Comparison of ENCODE assay signal across 24 cellular contexts in the genomic region with DNA sequence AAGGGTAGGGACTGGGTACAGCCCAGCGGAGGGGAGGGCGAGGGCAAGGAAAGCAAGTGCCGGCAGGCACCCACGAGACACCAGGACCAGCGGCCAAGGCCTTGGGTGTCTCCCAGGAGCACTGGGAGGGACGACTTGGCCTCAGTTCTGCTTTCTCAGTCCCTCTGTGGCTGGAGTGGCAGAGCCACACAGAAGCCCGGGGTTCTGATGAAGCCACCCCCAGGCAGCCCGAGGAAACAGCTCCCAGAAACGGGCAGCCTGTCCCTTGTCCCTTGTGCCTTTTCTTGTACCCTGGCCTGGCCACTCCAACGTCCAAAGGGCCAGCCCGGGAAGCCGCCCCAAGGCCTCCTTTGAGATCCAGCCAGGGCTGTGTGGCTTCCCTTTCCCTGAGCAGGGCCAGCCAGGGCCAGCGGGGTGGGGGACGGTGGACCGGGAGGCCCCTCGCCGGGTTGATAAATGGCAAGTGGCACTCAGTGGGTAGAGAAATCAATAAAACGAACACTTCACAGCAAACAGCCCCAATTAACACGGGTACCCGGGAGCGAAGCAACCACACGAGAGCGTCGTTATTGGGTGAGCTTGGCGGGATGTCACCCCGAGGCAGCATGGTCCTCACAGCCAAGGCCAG.
DNase-seq lines count a peak whose midpoint lies in the region; ATAC-seq and FAIRE-seq lines count a peak whose summit lies in the region.
"Had no signal": no experiment of that assay in that cellular context is flagged by ENCODE, and none has a peak within 500 bp of the region (broad histone marks: within the 10 kb centered on the region; RNA-seq: fewer than 3 reads in every experiment).

No MANE protein-coding gene starts in this region.

- H3K9me3 Mint-ChIP-seq in stimulated activated naive B cell treated with anti-CD40 and anti-IgM and Interleukin-4, amounts not matched to agents 10 μg/mL and 1 μg/mL and 100 μg/mL, for 72 hours, result no peaks in the 10 kb centered on the region
- H3K9me3 Mint-ChIP-seq: CD4-positive, CD25-positive, alpha-beta regulatory T cell had no signal

- peaks cover 10 to 18% of the 10 kb centered on the region in 2 donors for H3K4me1 Mint-ChIP-seq in stimulated activated naive B cell treated with anti-CD40 and anti-IgM and Interleukin-4, amounts not matched to agents 10 μg/mL and 1 μg/mL and 100 μg/mL, for 72 hours
- H3K4me1 Mint-ChIP-seq: B cell had no signal

- no peak for FAIRE-seq in small intestine (lab: Jason Lieb, UNC)
- no peak for FAIRE-seq in HTR-8/SVneo (lab: Jason Lieb, UNC)

- no peak overlapping the region for H3K4me3 ChIP-seq in small intestine (ENCODE audit: low read depth in 1 of 2, low read length in 2 of 2)
- H3K4me3 ChIP-seq: HAP-1 had no signal

- DNase-seq in NCI-H748 (lab: John Stamatoyannopoulos, UW; ENCODE audit: unreplicated experiment) (peak; percentile 28), NCI-H748 treated with DMSO at 0.1 percent for 48 hours (lab: John Stamatoyannopoulos, UW) (no peak), NCI-H128 (lab: John Stamatoyannopoulos, UW; ENCODE audit: unreplicated experiment) (peak; percentile 50), NCI-H345 treated with DMSO at 0.1 percent for 48 hours (lab: John Stamatoyannopoulos, UW; ENCODE audit: unreplicated experiment) (peak; percentile 62), small intestine (no peak), HTR-8/SVneo (ENCODE audit: insufficient read length, low spot score) (no peak), HPDE6-E6E7 (ENCODE audit: extremely low spot score) (no peak)
- DNase-seq in stimulated activated naive B cell treated with anti-CD40 and anti-IgM and Interleukin-4, amounts not matched to agents 10 μg/mL and 1 μg/mL and 100 μg/mL, for 72 hours, result no peak
- DNase-seq: CD4-positive, CD25-positive, alpha-beta regulatory T cell; COR-L47; DMS 273 treated with DMSO at 0.1 percent for 48 hours; GF-D8; MM.1S; NCI-H1436 treated with DMSO at 0.1 percent for 48 hours; NCI-H2081; NCI-H446; NCI-H526 treated with DMSO at 0.1 percent for 48 hours; PC-3; SIG-M5; T-helper 1 cell had no signal

- no peaks in the 10 kb centered on the region for H3K4me1 ChIP-seq in small intestine (ENCODE audit: control insufficient read depth in 2 of 2, insufficient read depth in 1 of 2, low read depth in 1 of 2, low read length in 1 of 2)
- H3K4me1 ChIP-seq: HAP-1 had no signal

- H3K9me3 ChIP-seq in small intestine (ENCODE audit: control insufficient read depth, low read depth), result no peaks in the 10 kb centered on the region
- H3K9me3 ChIP-seq: HAP-1 had no signal

- ATAC-seq in stimulated activated naive B cell treated with anti-CD40 and anti-IgM and Interleukin-4, amounts not matched to agents 10 μg/mL and 1 μg/mL and 100 μg/mL, for 72 hours (replicated peaks), result no peak
- ATAC-seq: PC-3, SK-N-SH treated with all-trans-retinoic acid at 6 μM for 48 hours had no signal

- no peaks in the 10 kb centered on the region for H3K27me3 ChIP-seq in small intestine (ENCODE audit: control insufficient read depth in 2 of 2, insufficient read depth in 2 of 2, low read length in 2 of 2)

- H3K4me3 Mint-ChIP-seq in stimulated activated naive B cell treated with anti-CD40 and anti-IgM and Interleukin-4, amounts not matched to agents 10 μg/mL and 1 μg/mL and 100 μg/mL, for 72 hours, result no peak overlapping the region
- H3K4me3 Mint-ChIP-seq: B cell; CD4-positive, CD25-positive, alpha-beta regulatory T cell had no signal

- no peaks in the 10 kb centered on the region for H3K27me3 Mint-ChIP-seq in stimulated activated naive B cell treated with anti-CD40 and anti-IgM and Interleukin-4, amounts not matched to agents 10 μg/mL and 1 μg/mL and 100 μg/mL, for 72 hours
- H3K27me3 Mint-ChIP-seq: B cell; CD4-positive, CD25-positive, alpha-beta regulatory T cell had no signal

- H3K27ac ChIP-seq in small intestine (ENCODE audit: low read depth in 1 of 2, low read length in 1 of 2), result no peak overlapping the region
- H3K27ac ChIP-seq: RWPE1 had no signal

- 80 to 86% (median 84%) methylated on average over 25 to 26 of the region's 26 CpGs for WGBS in small intestine, 3 donors

- H3K36me3 Mint-ChIP-seq in stimulated activated naive B cell treated with anti-CD40 and anti-IgM and Interleukin-4, amounts not matched to agents 10 μg/mL and 1 μg/mL and 100 μg/mL, for 72 hours, result peaks cover 46 to 64% of the 10 kb centered on the region in 2 donors

- H3K27ac Mint-ChIP-seq in stimulated activated naive B cell treated with anti-CD40 and anti-IgM and Interleukin-4, amounts not matched to agents 10 μg/mL and 1 μg/mL and 100 μg/mL, for 72 hours, result peak overlapping the region; percentile 37
- H3K27ac Mint-ChIP-seq: B cell; CD4-positive, CD25-positive, alpha-beta regulatory T cell had no signal

- H3K36me3 ChIP-seq in small intestine (ENCODE audit: control insufficient read depth in 2 of 2, insufficient read depth in 2 of 2, low read length in 2 of 2), result peaks cover 0 to 3% of the 10 kb centered on the region in 2 donors
- H3K36me3 ChIP-seq: HAP-1 had no signal

Comparison
In these comparisons a context has a peak if more than half of its experiments do, and no peak if none do; other contexts are left out.
1. DNase-seq: peak in NCI-H748 (single experiment), NCI-H128 (single experiment) and NCI-H345 treated with DMSO at 0.1 percent for 48 hours (single experiment); none in NCI-H748 treated with DMSO at 0.1 percent for 48 hours (single experiment), stimulated activated naive B cell treated with anti-CD40 and anti-IgM and Interleukin-4, amounts not matched to agents 10 μg/mL and 1 μg/mL and 100 μg/mL, for 72 hours (single experiment), small intestine (single experiment), HTR-8/SVneo (single experiment) and HPDE6-E6E7 (single experiment).